ENCODE assay signal across 8 cellular contexts in the genomic region with DNA sequence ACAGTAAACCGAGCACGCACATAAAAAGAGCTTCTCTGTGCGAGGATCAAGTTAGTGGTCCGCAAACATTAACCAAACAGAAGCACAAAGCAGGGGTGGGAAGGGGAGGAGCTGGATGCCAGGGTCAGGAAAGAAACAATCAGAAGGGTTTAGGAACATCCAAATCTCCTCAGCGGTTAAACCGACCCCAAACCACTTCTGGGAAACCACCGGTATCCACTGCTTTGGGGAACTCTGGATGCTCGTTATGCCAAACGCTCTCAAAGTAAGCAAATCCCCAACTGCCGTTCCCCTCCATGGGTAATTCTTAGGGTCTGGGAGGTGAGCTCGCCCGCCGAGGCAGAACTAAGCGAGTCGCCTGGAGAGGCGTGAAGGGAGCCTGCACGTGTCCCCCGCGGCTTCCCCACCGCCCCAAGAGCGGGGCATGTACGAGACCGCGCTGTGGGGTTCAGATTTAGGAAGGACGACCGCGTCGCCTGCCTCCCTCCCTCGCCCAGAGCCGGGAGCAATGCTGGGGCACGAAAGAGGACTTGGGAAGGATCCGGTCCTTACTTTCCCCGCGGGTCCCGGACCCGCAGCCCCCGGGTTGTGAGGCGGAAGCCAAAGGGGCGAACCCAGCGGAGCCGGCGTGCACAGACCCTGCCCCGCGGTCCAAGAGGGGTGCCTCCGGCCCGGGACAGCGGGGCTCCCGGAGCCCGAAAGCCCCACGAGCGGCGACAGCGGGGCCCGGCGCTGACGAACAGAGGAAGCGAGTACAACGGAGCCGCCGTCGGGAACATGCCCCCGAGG. TPM values are rescaled to one million over a fixed set of nuclear protein-coding genes. Genes with fewer than 3 reads are reported as not detected.
DNase-seq lines count a peak whose midpoint lies in the region; ATAC-seq and TF ChIP-seq lines count a peak whose summit lies in the region.

No MANE protein-coding gene starts in this region.

- intact Hi-C loops in naive thymus-derived CD4-positive, alpha-beta T cell (cut with micrococcal nuclease): loop anchor here (2.0 to 10.0 kb wide), 10 partner anchors 29 to 863 kb away; a partner anchor contains a TSS

- H3K27me3 ChIP-seq in MG63 (no peaks in the 10 kb centered on the region), thoracic aorta (replicated peaks; ENCODE audit: insufficient read depth) (no peaks in the 10 kb centered on the region)
- no peaks in the 10 kb centered on the region for H3K27me3 ChIP-seq in naive thymus-derived CD4-positive, alpha-beta T cell (ENCODE audit: control insufficient read depth in 2 of 2, insufficient read depth in 2 of 2, low read length in 2 of 2)

- H3K36me3 Mint-ChIP-seq in naive thymus-derived CD4-positive, alpha-beta T cell: no peaks in the 10 kb centered on the region

- peaks cover 11 to 35% (median 16%) of the 10 kb centered on the region in 7 donors for H3K4me1 Mint-ChIP-seq in naive thymus-derived CD4-positive, alpha-beta T cell

- H3K9me3 ChIP-seq in MG63 (no peaks in the 10 kb centered on the region), thoracic aorta (no peaks in the 10 kb centered on the region)
- no peaks in the 10 kb centered on the region for H3K9me3 ChIP-seq in naive thymus-derived CD4-positive, alpha-beta T cell (ENCODE audit: control insufficient read depth in 2 of 3, low read length in 3 of 3)

- peak overlapping the region; percentile 75 to 95 (median 88) for H3K27ac Mint-ChIP-seq in naive thymus-derived CD4-positive, alpha-beta T cell

- peak overlapping the region; percentile 89 to 98 (median 95) for H3K4me3 Mint-ChIP-seq in naive thymus-derived CD4-positive, alpha-beta T cell

- DNase-seq in DMS 273 (lab: John Stamatoyannopoulos, UW; ENCODE audit: unreplicated experiment) (peak; percentile 63), MG63 (peak; percentile 20), epithelial cell of proximal tubule (ENCODE audit: low read depth) (no peak), thoracic aorta (ENCODE audit: low spot score) (no peak), HPDE6-E6E7 (ENCODE audit: extremely low spot score) (no peak)
- peak in 2 of 3 experiments; percentile 13 to 24 for DNase-seq in activated CD8-positive, alpha-beta memory T cell treated with anti-CD3 and anti-CD28 coated beads for 48 hours (ENCODE audit: low read depth in 2 of 3, low spot score in 2 of 3)
- DNase-seq in naive thymus-derived CD4-positive, alpha-beta T cell: peak in 7 of 9 donors; percentile 19 to 48 (median 28)

- POLR2A ChIA-PET in naive thymus-derived CD4-positive, alpha-beta T cell (lab: Charles Lee): interaction anchor here (0.6 to 3.6 kb wide), 11 partner anchors 9 to 206 kb away, joined by 3 to 21 read pairs (median 3); a partner anchor contains a TSS

- peaks cover 13% of the 10 kb centered on the region for H3K36me3 ChIP-seq in MG63
- H3K36me3 ChIP-seq in naive thymus-derived CD4-positive, alpha-beta T cell (ENCODE audit: control insufficient read depth in 2 of 3, insufficient read depth in 3 of 3, low read length in 3 of 3): peaks cover 0 to 5% (median 0%) of the 10 kb centered on the region in 3 experiments
- peaks cover 3% of the 10 kb centered on the region for H3K36me3 ChIP-seq in thoracic aorta

- TF ChIP-seq CTCF in epithelial cell of proximal tubule (conservative IDR thresholded peaks at IDR 0.05; ENCODE audit: low read depth, low read length) (no peak), thoracic aorta (IDR thresholded peaks at IDR 0.05) (no peak)

- ATAC-seq in GM21723 (IDR thresholded peaks at IDR 0.05; ENCODE audit: unreplicated experiment): peak; percentile 7
- no peak for ATAC-seq in naive thymus-derived CD4-positive, alpha-beta T cell
- peak; percentile 25 for ATAC-seq in thoracic aorta (ENCODE audit: insufficient number of reproducible peaks, low FRiP score, low read depth)

- H3K27me3 Mint-ChIP-seq in naive thymus-derived CD4-positive, alpha-beta T cell: no peaks in the 10 kb centered on the region

- H3K9me3 Mint-ChIP-seq in naive thymus-derived CD4-positive, alpha-beta T cell: peaks cover 0 to 2% (median 0%) of the 10 kb centered on the region in 11 donors

- H3K27ac ChIP-seq in naive thymus-derived CD4-positive, alpha-beta T cell (ENCODE audit: low read depth, low read length): peak overlapping the region; percentile 86
- H3K27ac ChIP-seq in thoracic aorta: peak overlapping the region; percentile 94 to 95

- H3K4me1 ChIP-seq in naive thymus-derived CD4-positive, alpha-beta T cell (ENCODE audit: control insufficient read depth in 2 of 2, insufficient read depth in 2 of 2, low read length in 2 of 2): peaks cover 14 to 16% of the 10 kb centered on the region in 2 donors
- H3K4me1 ChIP-seq in thoracic aorta (ENCODE audit: control insufficient read depth in 1 of 2, low read depth in 2 of 2): peaks cover 15 to 18% of the 10 kb centered on the region in 2 donors

- H3K4me3 ChIP-seq in MG63: peak overlapping the region; percentile 91
- peak overlapping the region; percentile 99 for H3K4me3 ChIP-seq in epithelial cell of proximal tubule (ENCODE audit: low read depth, low read length)
- H3K4me3 ChIP-seq in naive thymus-derived CD4-positive, alpha-beta T cell (ENCODE audit: low read length): peak overlapping the region; percentile 97
- H3K4me3 ChIP-seq in thoracic aorta: peak overlapping the region; percentile 95

- CTCF ChIA-PET in naive thymus-derived CD4-positive, alpha-beta T cell (lab: Charles Lee): interaction anchor here (0.6 kb wide), 1 partner anchor 237 kb away, joined by 3 read pairs; no protein-coding TSS in a partner anchor

RNA-seq across cellular contexts. Expression of a gene that starts 0.7 kb away (rescaled TPM):
- 9.7 and 13.8 TPM in 2 replicates for total RNA-seq in MG63 (2014; rRNA removed; shearing (Covaris generic); ENCODE audit: low replicate concordance)
- total RNA-seq in epithelial cell of proximal tubule: 17.8 TPM in 2 replicates
- 10 to 100 TPM; 30.1 to 49.9 (median 43.7) TPM for total RNA-seq in naive thymus-derived CD4-positive, alpha-beta T cell
- polyA plus RNA-seq in naive thymus-derived CD4-positive, alpha-beta T cell: 10 to 100 TPM; 31.6 to 34.0 TPM
- total RNA-seq in thoracic aorta: 10 to 100 TPM; 15.6 to 25.0 TPM

RNA-seq across cellular contexts. Expression of a gene that starts 20.0 kb away (rescaled TPM):
- total RNA-seq in MG63 (2014; rRNA removed; shearing (Covaris generic); ENCODE audit: low replicate concordance): 53.0 and 76.8 TPM in 2 replicates
- total RNA-seq in epithelial cell of proximal tubule: 48.3 and 63.9 TPM in 2 replicates
- total RNA-seq in naive thymus-derived CD4-positive, alpha-beta T cell: 10 to 100 TPM; 24.4 to 57.4 (median 28.3) TPM
- 1 to 10 TPM; 1.4 to 3.1 TPM for polyA plus RNA-seq in naive thymus-derived CD4-positive, alpha-beta T cell
- total RNA-seq in thoracic aorta: 10 to 100 TPM; 34.1 to 42.7 TPM

Comparison
In these comparisons a context has a peak if more than half of its experiments do, and no peak if none do; other contexts are left out.
1. DNase-seq: peak in DMS 273 (single experiment), MG63 (single experiment), activated CD8-positive, alpha-beta memory T cell treated with anti-CD3 and anti-CD28 coated beads for 48 hours (2 of 3) and naive thymus-derived CD4-positive, alpha-beta T cell (7 of 9); none in epithelial cell of proximal tubule (single experiment), thoracic aorta (single experiment) and HPDE6-E6E7 (single experiment).
2. Peak in every context shown above with its lines, with median percentiles within 50 percentile points of each other: H3K4me3 ChIP-seq.